ENCODE assay signal across 8 cellular contexts in the genomic region with DNA sequence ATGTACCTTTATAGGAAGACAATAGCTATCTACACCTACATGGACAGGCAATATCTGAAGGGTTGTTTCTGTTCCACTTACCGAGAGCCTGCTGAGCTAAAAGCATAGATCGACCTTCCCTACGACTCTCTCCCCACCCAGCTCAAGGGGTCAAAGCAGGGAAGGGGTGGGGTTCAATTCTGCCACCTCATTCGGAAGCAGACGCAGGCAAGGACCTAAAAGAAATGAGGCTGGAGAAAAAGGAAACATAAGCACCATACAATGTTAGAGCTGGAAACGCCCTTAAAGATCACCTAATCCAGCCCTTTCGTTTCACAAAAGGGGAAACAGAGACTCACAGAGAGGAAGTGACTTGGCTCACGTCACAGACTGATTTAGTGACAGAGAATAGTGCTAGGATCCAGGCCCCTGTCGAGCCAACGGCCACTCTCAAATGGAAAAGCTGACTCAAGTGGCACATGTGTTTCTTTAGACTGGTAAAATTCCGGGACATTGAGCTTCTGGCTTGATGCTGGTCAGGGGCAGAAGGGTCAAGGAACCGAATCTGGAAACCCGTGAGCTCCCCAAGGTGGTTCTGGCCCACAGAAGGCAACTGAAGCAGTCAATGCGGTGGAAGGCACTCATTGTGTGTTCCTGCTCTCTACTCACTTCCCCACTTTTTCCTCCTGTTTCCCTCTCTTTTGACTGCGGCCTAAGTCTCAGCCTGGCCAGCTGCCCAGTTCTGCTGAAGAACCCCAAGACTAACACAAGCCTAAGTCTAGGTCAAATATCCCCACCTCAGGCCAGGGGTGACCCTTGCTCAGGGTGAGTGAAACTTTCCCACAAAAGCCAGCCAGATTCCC. TPM values are rescaled to one million over a fixed set of nuclear protein-coding genes. Genes with fewer than 3 reads are reported as not detected.
DNase-seq lines count a peak whose midpoint lies in the region; ATAC-seq and TF ChIP-seq lines count a peak whose summit lies in the region.

No MANE protein-coding gene starts in this region.

- POLR2A ChIA-PET in Panc1 (lab: Charles Lee) = no interaction called here
- POLR2A ChIA-PET in naive thymus-derived CD4-positive, alpha-beta T cell (lab: Charles Lee) = interaction anchor here (0.6 to 13.5 kb wide), 5 partner anchors 8 to 79 kb away, joined by 3 to 290 read pairs (median 4); a partner anchor contains a TSS
- POLR2A ChIA-PET in PC-9 (lab: Charles Lee; ENCODE audit: unreplicated experiment) = no interaction called here

- in situ Hi-C loops in Panc1 (cut with HindIII; ENCODE audit: low pct_unique_long_range_greater_than_20kb, low sequenced_read_pairs) = no loop called here

- H3K36me3 ChIP-seq in Panc1 (ENCODE audit: control insufficient read depth, insufficient read depth, low read length) = no peaks in the 10 kb centered on the region
- H3K36me3 ChIP-seq in naive thymus-derived CD4-positive, alpha-beta T cell (ENCODE audit: control insufficient read depth in 2 of 3, insufficient read depth in 3 of 3, low read length in 3 of 3) = no peaks in the 10 kb centered on the region
- no peaks in the 10 kb centered on the region for H3K36me3 ChIP-seq in PC-9 (ENCODE audit: low read depth)

- H3K9me3 ChIP-seq in Panc1 (ENCODE audit: control insufficient read depth, insufficient read depth, low read depth, low read length) = no peaks in the 10 kb centered on the region
- H3K9me3 ChIP-seq in naive thymus-derived CD4-positive, alpha-beta T cell (ENCODE audit: control insufficient read depth in 2 of 3, low read length in 3 of 3) = no peaks in the 10 kb centered on the region
- H3K9me3 ChIP-seq in PC-9 (ENCODE audit: insufficient read depth, low read depth) = no peaks in the 10 kb centered on the region

- H3K9me3 Mint-ChIP-seq in central memory CD8-positive, alpha-beta T cell = no peaks in the 10 kb centered on the region
- peaks cover 0 to 2% (median 0%) of the 10 kb centered on the region in 11 donors for H3K9me3 Mint-ChIP-seq in naive thymus-derived CD4-positive, alpha-beta T cell

- H3K4me2 ChIP-seq in PC-9 = no peak overlapping the region

- H3K4me1 ChIP-seq in Panc1 (ENCODE audit: control insufficient read depth, insufficient read depth, low read length) = peaks cover 28% of the 10 kb centered on the region
- H3K4me1 ChIP-seq in naive thymus-derived CD4-positive, alpha-beta T cell (ENCODE audit: control insufficient read depth in 2 of 2, insufficient read depth in 2 of 2, low read length in 2 of 2) = peaks cover 56 to 69% of the 10 kb centered on the region in 2 donors
- H3K4me1 ChIP-seq in PC-9 (replicated peaks; ENCODE audit: insufficient read depth) = no peaks in the 10 kb centered on the region

- BruUV-seq in Panc1 (replicated peaks; lab: Mats Ljungman, UMichigan) = no TSS peak
- no TSS peak for BruUV-seq in PC-9 (replicated peaks; lab: Mats Ljungman, UMichigan)

- no peaks in the 10 kb centered on the region for H3K79me2 ChIP-seq in PC-9 (ENCODE audit: low read depth)

- H3F3A ChIP-seq in PC-9 (ENCODE audit: insufficient read depth, low read depth) = no peaks in the 10 kb centered on the region

- peak overlapping the region in 1 of 2 experiments; percentile 1; a peak in 1 of 4 replicates for H3K4me3 ChIP-seq in Panc1 (ENCODE audit: low read depth in 2 of 2, low read length in 2 of 2)
- H3K4me3 ChIP-seq in naive thymus-derived CD4-positive, alpha-beta T cell (ENCODE audit: low read length) = peak overlapping the region; percentile 62
- no peak overlapping the region for H3K4me3 ChIP-seq in PC-9

- peak overlapping the region; percentile 97 for H3K4me3 Mint-ChIP-seq in central memory CD8-positive, alpha-beta T cell
- H3K4me3 Mint-ChIP-seq in naive thymus-derived CD4-positive, alpha-beta T cell = peak overlapping the region; percentile 86 to 100 (median 98)

- intact Hi-C loops in Panc1 (cut with micrococcal nuclease; ENCODE audit: unreplicated experiment) (no loop called here), PC-9 (cut with micrococcal nuclease; ENCODE audit: unreplicated experiment) (no loop called here)
- intact Hi-C loops in naive thymus-derived CD4-positive, alpha-beta T cell (cut with micrococcal nuclease) = loop anchor here in 1 of 2 donors (2.0 kb wide), 1 partner anchor 79 kb away; a partner anchor contains a TSS

- CTCF ChIA-PET in Panc1 (lab: Charles Lee) (no interaction called here), PC-9 (lab: Charles Lee) (interaction anchor here (0.5 kb wide), 1 partner anchor 12 kb away, joined by 3 read pairs; no protein-coding TSS in a partner anchor)
- CTCF ChIA-PET in naive thymus-derived CD4-positive, alpha-beta T cell (lab: Charles Lee) = interaction anchor here (0.6 to 1.5 kb wide), 4 partner anchors 9 to 64 kb away, joined by 3 to 5 read pairs (median 4); no protein-coding TSS in a partner anchor

- no peak overlapping the region for H2AFZ ChIP-seq in PC-9

- no peak for DNase-seq in Panc1 (ENCODE audit: low read depth, low spot score)
- no peak for DNase-seq in central memory CD8-positive, alpha-beta T cell (ENCODE audit: low spot score in 2 of 2)
- DNase-seq in naive thymus-derived CD4-positive, alpha-beta T cell = peak in 7 of 9 donors; percentile 32 to 78 (median 62)
- DNase-seq in PC-9 = no peak
- no peak for DNase-seq in NCI-H524 (lab: John Stamatoyannopoulos, UW)
- no peak for DNase-seq in DMS153 (lab: John Stamatoyannopoulos, UW)

- H3K27ac Mint-ChIP-seq in central memory CD8-positive, alpha-beta T cell (ENCODE audit: low read depth) = peak overlapping the region; percentile 97
- peak overlapping the region; percentile 95 to 99 (median 98) for H3K27ac Mint-ChIP-seq in naive thymus-derived CD4-positive, alpha-beta T cell

- no peaks in the 10 kb centered on the region for H4K20me1 ChIP-seq in PC-9 (ENCODE audit: insufficient read depth)

- peaks cover 32% of the 10 kb centered on the region for H3K4me1 Mint-ChIP-seq in central memory CD8-positive, alpha-beta T cell
- peaks cover 19 to 94% (median 62%) of the 10 kb centered on the region in 7 donors for H3K4me1 Mint-ChIP-seq in naive thymus-derived CD4-positive, alpha-beta T cell

- H3K36me3 Mint-ChIP-seq in central memory CD8-positive, alpha-beta T cell (ENCODE audit: insufficient read depth) = peaks cover 27% of the 10 kb centered on the region
- peaks cover 0 to 29% (median 0%) of the 10 kb centered on the region in 5 donors for H3K36me3 Mint-ChIP-seq in naive thymus-derived CD4-positive, alpha-beta T cell

- no peaks in the 10 kb centered on the region for H3K27me3 Mint-ChIP-seq in central memory CD8-positive, alpha-beta T cell
- no peaks in the 10 kb centered on the region for H3K27me3 Mint-ChIP-seq in naive thymus-derived CD4-positive, alpha-beta T cell

- ATAC-seq in HG02678 (IDR thresholded peaks at IDR 0.05; ENCODE audit: unreplicated experiment) = peak; percentile 33
- peak; percentile 46; the same call in 1 of the 2 replicates for ATAC-seq in Panc1
- peak; percentile 34 for ATAC-seq in central memory CD8-positive, alpha-beta T cell (replicated peaks; ENCODE audit: extremely low read depth, poor library complexity, severe bottlenecking)
- peak; percentile 69 for ATAC-seq in naive thymus-derived CD4-positive, alpha-beta T cell

- H3K9me2 ChIP-seq in PC-9 (ENCODE audit: insufficient read depth) = no peaks in the 10 kb centered on the region

- TF ChIP-seq CTCF in Panc1 (IDR thresholded peaks at IDR 0.05) (no peak), PC-9 (conservative IDR thresholded peaks at IDR 0.05) (no peak)

- H3K27ac ChIP-seq in Panc1 (ENCODE audit: low read length) (peak overlapping the region; percentile 79), PC-9 (no peak overlapping the region)
- peak overlapping the region; percentile 89 for H3K27ac ChIP-seq in naive thymus-derived CD4-positive, alpha-beta T cell (ENCODE audit: low read depth, low read length)

- TF ChIP-seq POLR2A in GM18526 (IDR thresholded peaks at IDR 0.05; ENCODE audit: extremely low read depth, insufficient read length) = peak; percentile 21

- H3K27me3 ChIP-seq in Panc1 (ENCODE audit: control insufficient read depth, insufficient read depth, low read length) = no peaks in the 10 kb centered on the region
- H3K27me3 ChIP-seq in naive thymus-derived CD4-positive, alpha-beta T cell (ENCODE audit: control insufficient read depth in 2 of 2, insufficient read depth in 2 of 2, low read length in 2 of 2) = no peaks in the 10 kb centered on the region
- no peaks in the 10 kb centered on the region for H3K27me3 ChIP-seq in PC-9 (ENCODE audit: insufficient read depth, low read depth)

RNA-seq across cellular contexts. Expression of a gene that starts 7.5 kb away (rescaled TPM):
- 31.2 TPM for total RNA-seq in Panc1 (2021; ENCODE audit: unreplicated experiment)
- polyA plus RNA-seq in Panc1 (2012; ENCODE audit: insufficient read length) = 41.0 TPM
- total RNA-seq in naive thymus-derived CD4-positive, alpha-beta T cell = 100 to 1,000 TPM; 151 to 315 (median 221) TPM
- 100 to 1,000 TPM; 197 to 296 TPM for polyA plus RNA-seq in naive thymus-derived CD4-positive, alpha-beta T cell
- total RNA-seq in PC-9 (2021) = 32.8 and 43.7 TPM in 2 replicates

Comparison
In these comparisons a context has a peak if more than half of its experiments do, and no peak if none do; other contexts are left out.
1. DNase-seq: peak in naive thymus-derived CD4-positive, alpha-beta T cell (7 of 9); none in Panc1 (single experiment), central memory CD8-positive, alpha-beta T cell (0 of 2), PC-9 (0 of 2), NCI-H524 (0 of 2) and DMS153 (single experiment).
2. Peak in every context shown above with its lines, with median percentiles within 50 percentile points of each other: ATAC-seq.